Comparison of ENCODE assay signal across 10 cellular contexts in the genomic region with DNA sequence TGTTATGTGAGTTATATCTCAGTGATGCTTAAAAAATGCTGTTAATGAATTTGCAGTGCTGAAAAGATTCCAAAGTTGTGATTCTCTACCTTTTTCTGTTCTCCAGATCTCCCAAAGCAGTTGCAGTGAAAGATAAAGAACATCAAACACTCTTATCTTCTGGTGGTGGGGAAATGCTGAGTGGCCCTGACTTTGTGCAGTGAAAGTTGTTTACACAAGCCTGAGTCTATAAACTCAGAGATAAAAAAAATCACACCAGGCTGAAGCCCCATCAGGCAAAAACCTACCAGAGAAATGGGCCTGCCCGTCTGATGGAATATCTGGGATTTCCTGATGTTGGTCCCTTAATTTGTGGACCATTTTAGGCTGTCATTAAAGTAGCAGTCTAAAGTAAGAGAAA. TPM values are rescaled to one million over a fixed set of nuclear protein-coding genes. Genes with fewer than 3 reads are reported as not detected.
DNase-seq lines count a peak whose midpoint lies in the region; ATAC-seq and TF ChIP-seq lines count a peak whose summit lies in the region.
"Had no signal": no experiment of that assay in that cellular context is flagged by ENCODE, and none has a peak within 500 bp of the region (broad histone marks: within the 10 kb centered on the region; RNA-seq: fewer than 3 reads in every experiment).

No MANE protein-coding gene starts in this region.

- H3K27me3 Mint-ChIP-seq in stimulated activated naive CD8-positive, alpha-beta T cell treated with anti-CD3 and anti-CD28 coated beads, Interleukin-15, Interleukin-2, amounts not matched to agents 100 ng/mL and 50 ng/mL, for 24 hours: no peaks in the 10 kb centered on the region

- H3K4me3 ChIP-seq in mucosa of descending colon: no peak overlapping the region

- H3K4me1 ChIP-seq in mucosa of descending colon (ENCODE audit: low read depth): peaks cover 18% of the 10 kb centered on the region

- H3K9me3 ChIP-seq in mucosa of descending colon: no peaks in the 10 kb centered on the region

- peak overlapping the region; percentile 82 for H3K27ac Mint-ChIP-seq in stimulated activated naive CD8-positive, alpha-beta T cell treated with anti-CD3 and anti-CD28 coated beads, Interleukin-15, Interleukin-2, amounts not matched to agents 100 ng/mL and 50 ng/mL, for 24 hours

- H3K36me3 ChIP-seq in mucosa of descending colon (ENCODE audit: low read depth): no peaks in the 10 kb centered on the region

- ATAC-seq in stimulated activated naive CD8-positive, alpha-beta T cell treated with anti-CD3 and anti-CD28 coated beads, Interleukin-15, Interleukin-2, amounts not matched to agents 100 U/mL and 50 U/mL, for 24 hours: no peak
- ATAC-seq in mucosa of descending colon (peak; percentile 77), HG02623 (IDR thresholded peaks at IDR 0.05; ENCODE audit: unreplicated experiment) (no peak), HG03442 (IDR thresholded peaks at IDR 0.05; ENCODE audit: unreplicated experiment) (no peak)
- ATAC-seq: esophagus mucosa had no signal

- no peaks in the 10 kb centered on the region for H3K9me3 Mint-ChIP-seq in stimulated activated naive CD8-positive, alpha-beta T cell treated with anti-CD3 and anti-CD28 coated beads, Interleukin-15, Interleukin-2, amounts not matched to agents 100 ng/mL and 50 ng/mL, for 24 hours

- H3K36me3 Mint-ChIP-seq in stimulated activated naive CD8-positive, alpha-beta T cell treated with anti-CD3 and anti-CD28 coated beads, Interleukin-15, Interleukin-2, amounts not matched to agents 100 ng/mL and 50 ng/mL, for 24 hours (ENCODE audit: low read depth): peaks cover 27% of the 10 kb centered on the region

- peaks cover 79% of the 10 kb centered on the region for H3K4me1 Mint-ChIP-seq in stimulated activated naive CD8-positive, alpha-beta T cell treated with anti-CD3 and anti-CD28 coated beads, Interleukin-15, Interleukin-2, amounts not matched to agents 100 ng/mL and 50 ng/mL, for 24 hours (ENCODE audit: low read depth)

- intact Hi-C loops in mucosa of descending colon (cut with DNase I, micrococcal nuclease): no loop called here

- no peak for DNase-seq in stimulated activated naive CD8-positive, alpha-beta T cell treated with anti-CD3 and anti-CD28 coated beads, Interleukin-15, Interleukin-2, amounts not matched to agents 100 U/mL and 50 U/mL, for 24 hours
- peak; percentile 76 for DNase-seq in amniotic epithelial cell (ENCODE audit: low read depth)
- DNase-seq in mucosa of descending colon: no peak
- DNase-seq in NCI-H1048 (lab: John Stamatoyannopoulos, UW): no peak
- no peak for DNase-seq in 8988T
- DNase-seq: T-helper 9 cell had no signal

- no peak for TF ChIP-seq CTCF in mucosa of descending colon (IDR thresholded peaks at IDR 0.05)

- no peak overlapping the region for H3K4me3 Mint-ChIP-seq in stimulated activated naive CD8-positive, alpha-beta T cell treated with anti-CD3 and anti-CD28 coated beads, Interleukin-15, Interleukin-2, amounts not matched to agents 100 ng/mL and 50 ng/mL, for 24 hours

RNA-seq across cellular contexts. Expression of gene RASSF3, which starts 46.1 kb away (rescaled TPM):
- total RNA-seq in mucosa of descending colon: 100 to 1,000 TPM in 1 of 3 donors, 10 to 100 TPM in 2; 88.0 to 331 (median 90.2) TPM
